In the genomic region with DNA sequence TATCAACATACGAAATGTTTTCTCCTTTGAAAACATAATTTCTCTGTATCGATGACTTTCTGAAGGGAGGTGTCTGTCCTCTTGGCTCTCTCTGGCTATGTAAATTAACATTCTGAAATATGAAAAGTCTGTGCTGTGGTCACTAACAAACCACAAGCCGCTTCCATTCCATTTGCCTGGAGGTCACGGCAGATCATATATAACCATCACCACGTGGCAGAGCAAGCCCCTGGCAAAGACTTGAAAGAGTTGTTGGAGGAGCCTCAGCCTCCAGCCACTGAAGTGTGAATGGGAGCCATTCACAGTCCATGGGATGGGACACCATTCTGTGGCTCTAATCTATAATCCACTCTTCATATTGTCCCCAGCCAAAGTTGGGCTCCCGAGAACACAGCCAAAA, we compare ENCODE assay signal across 21 cellular contexts. TPM values are rescaled to one million over a fixed set of nuclear protein-coding genes. Genes with fewer than 3 reads are reported as not detected.
DNase-seq lines count a peak whose midpoint lies in the region; ATAC-seq and TF ChIP-seq lines count a peak whose summit lies in the region.
"Had no signal": no experiment of that assay in that cellular context is flagged by ENCODE, and none has a peak within 500 bp of the region (broad histone marks: within the 10 kb centered on the region; RNA-seq: fewer than 3 reads in every experiment).

No MANE protein-coding gene starts in this region.

- CTCF ChIA-PET in naive thymus-derived CD4-positive, alpha-beta T cell (lab: Charles Lee) = no interaction called here

- H3K27me3 Mint-ChIP-seq in natural killer cell (ENCODE audit: low read depth in 2 of 2) (no peaks in the 10 kb centered on the region), immature natural killer cell (ENCODE audit: low read depth in 3 of 3) (peaks cover 0 to 1% (median 0%) of the 10 kb centered on the region in 3 donors)
- no peaks in the 10 kb centered on the region for H3K27me3 Mint-ChIP-seq in natural killer cell treated with Interleukin-12 subunit alpha and Interleukin-12 subunit beta and Interleukin-15 and Interleukin-18, amount 100 ng/mL, for 72 hours
- H3K27me3 Mint-ChIP-seq in naive thymus-derived CD4-positive, alpha-beta T cell = no peaks in the 10 kb centered on the region
- H3K27me3 Mint-ChIP-seq: CD4-positive, alpha-beta T cell had no signal

- no peak overlapping the region for H3K4me3 ChIP-seq in naive thymus-derived CD4-positive, alpha-beta T cell (ENCODE audit: low read length)
- H3K4me3 ChIP-seq: GM23338 had no signal

- no peaks in the 10 kb centered on the region for H3K36me3 Mint-ChIP-seq in natural killer cell
- no peaks in the 10 kb centered on the region for H3K36me3 Mint-ChIP-seq in natural killer cell treated with Interleukin-12 subunit alpha and Interleukin-12 subunit beta and Interleukin-15 and Interleukin-18, amount 100 ng/mL, for 72 hours
- peaks cover 19 to 39% (median 33%) of the 10 kb centered on the region in 3 donors for H3K36me3 Mint-ChIP-seq in immature natural killer cell
- peaks cover 29 to 48% (median 44%) of the 10 kb centered on the region in 5 donors for H3K36me3 Mint-ChIP-seq in naive thymus-derived CD4-positive, alpha-beta T cell

- intact Hi-C loops in natural killer cell (cut with micrococcal nuclease) = no loop called here
- intact Hi-C loops in naive thymus-derived CD4-positive, alpha-beta T cell (cut with micrococcal nuclease) = no loop called here

- H3K27ac Mint-ChIP-seq in natural killer cell (peak overlapping the region; percentile 11 to 50), immature natural killer cell (peak overlapping the region in 4 of 6 donors; percentile 1 to 41 (median 37))
- peak overlapping the region in 1 of 2 donors; percentile 33 for H3K27ac Mint-ChIP-seq in natural killer cell treated with Interleukin-12 subunit alpha and Interleukin-12 subunit beta and Interleukin-15 and Interleukin-18, amount 100 ng/mL, for 72 hours
- H3K27ac Mint-ChIP-seq in naive thymus-derived CD4-positive, alpha-beta T cell = peak overlapping the region in 1 of 9 donors; percentile 65
- H3K27ac Mint-ChIP-seq: CD4-positive, alpha-beta T cell; GM23338 had no signal

- in situ Hi-C loops in SK-MEL-5 (cut with HindIII; ENCODE audit: low pct_unique_long_range_greater_than_20kb, low sequenced_read_pairs) = no loop called here

- H3K4me1 ChIP-seq in naive thymus-derived CD4-positive, alpha-beta T cell (ENCODE audit: control insufficient read depth in 2 of 2, insufficient read depth in 2 of 2, low read length in 2 of 2) = no peaks in the 10 kb centered on the region
- H3K4me1 ChIP-seq: BE2C had no signal

- POLR2A ChIA-PET in naive thymus-derived CD4-positive, alpha-beta T cell (lab: Charles Lee) = no interaction called here

- no peak for TF ChIP-seq CTCF in natural killer cell (IDR thresholded peaks at IDR 0.05)

- H3K9me3 Mint-ChIP-seq in natural killer cell (no peaks in the 10 kb centered on the region), immature natural killer cell (no peaks in the 10 kb centered on the region)
- H3K9me3 Mint-ChIP-seq in natural killer cell treated with Interleukin-12 subunit alpha and Interleukin-12 subunit beta and Interleukin-15 and Interleukin-18, amount 100 ng/mL, for 72 hours = no peaks in the 10 kb centered on the region
- peaks cover 0 to 1% (median 0%) of the 10 kb centered on the region in 11 donors for H3K9me3 Mint-ChIP-seq in naive thymus-derived CD4-positive, alpha-beta T cell
- H3K9me3 Mint-ChIP-seq: CD4-positive, alpha-beta T cell; GM23338 had no signal

- no peaks in the 10 kb centered on the region for H3K9me3 ChIP-seq in naive thymus-derived CD4-positive, alpha-beta T cell (ENCODE audit: control insufficient read depth in 2 of 3, low read length in 3 of 3)
- H3K9me3 ChIP-seq: BE2C had no signal

- H3K27me3 ChIP-seq in naive thymus-derived CD4-positive, alpha-beta T cell (ENCODE audit: control insufficient read depth in 2 of 2, insufficient read depth in 2 of 2, low read length in 2 of 2) = no peaks in the 10 kb centered on the region
- H3K27me3 ChIP-seq: BE2C had no signal

- H3K27ac ChIP-seq in naive thymus-derived CD4-positive, alpha-beta T cell (ENCODE audit: low read depth, low read length) = no peak overlapping the region

- ATAC-seq in natural killer cell = no peak
- no peak for ATAC-seq in natural killer cell treated with Interleukin-12 subunit alpha and Interleukin-12 subunit beta and Interleukin-15 and Interleukin-18, amount 100 ng/mL, for 72 hours
- no peak for ATAC-seq in naive thymus-derived CD4-positive, alpha-beta T cell
- ATAC-seq: GM23338 had no signal

- H3K36me3 ChIP-seq in naive thymus-derived CD4-positive, alpha-beta T cell (ENCODE audit: control insufficient read depth in 2 of 3, insufficient read depth in 3 of 3, low read length in 3 of 3) = peaks cover 0 to 10% (median 5%) of the 10 kb centered on the region in 3 experiments
- H3K36me3 ChIP-seq: BE2C had no signal

- DNase-seq in natural killer cell (no peak), SK-MEL-5 (ENCODE audit: low read depth, low spot score) (peak; percentile 57), immature natural killer cell (no peak), activated gamma-delta T cell treated with Interleukin-2 at 50 U/mL for 16 hours (no peak), NCI-H446 treated with DMSO at 0.1 percent for 48 hours (lab: John Stamatoyannopoulos, UW) (no peak), DMS53 treated with DMSO at 0.1 percent for 48 hours (lab: John Stamatoyannopoulos, UW; ENCODE audit: unreplicated experiment) (no peak)
- DNase-seq in natural killer cell treated with Interleukin-12 subunit alpha and Interleukin-12 subunit beta and Interleukin-15 and Interleukin-18, amount 100 ng/mL, for 72 hours (ENCODE audit: low spot score) = no peak
- DNase-seq in naive thymus-derived CD4-positive, alpha-beta T cell = no peak
- DNase-seq: 8988T; BE2C; CD4-positive, alpha-beta T cell; DMS153; EL; HCEC 1CT; MM.1S; NCI-H1105; NCI-H2081; NCI-H510A; NCI-H748 treated with DMSO at 0.1 percent for 48 hours; SHP77 treated with DMSO at 0.1 percent for 48 hours had no signal

- H3K4me3 Mint-ChIP-seq in natural killer cell (no peak overlapping the region), immature natural killer cell (no peak overlapping the region)
- no peak overlapping the region for H3K4me3 Mint-ChIP-seq in natural killer cell treated with Interleukin-12 subunit alpha and Interleukin-12 subunit beta and Interleukin-15 and Interleukin-18, amount 100 ng/mL, for 72 hours
- H3K4me3 Mint-ChIP-seq in naive thymus-derived CD4-positive, alpha-beta T cell = no peak overlapping the region
- H3K4me3 Mint-ChIP-seq: CD4-positive, alpha-beta T cell; GM23338 had no signal

- H3K4me1 Mint-ChIP-seq in natural killer cell = peaks cover 19 to 33% of the 10 kb centered on the region in 2 donors
- H3K4me1 Mint-ChIP-seq in natural killer cell treated with Interleukin-12 subunit alpha and Interleukin-12 subunit beta and Interleukin-15 and Interleukin-18, amount 100 ng/mL, for 72 hours (ENCODE audit: low read depth in 2 of 2) = peaks cover 20 to 29% of the 10 kb centered on the region in 2 donors
- peaks cover 26 to 39% of the 10 kb centered on the region in 2 donors for H3K4me1 Mint-ChIP-seq in immature natural killer cell
- H3K4me1 Mint-ChIP-seq in naive thymus-derived CD4-positive, alpha-beta T cell = peaks cover 8 to 22% (median 16%) of the 10 kb centered on the region in 7 donors
- H3K4me1 Mint-ChIP-seq: GM23338 had no signal

RNA-seq across cellular contexts. Expression of gene CDKL1, which starts 39.6 kb away (rescaled TPM):
- 10 to 100 TPM; 12.4 to 16.7 (median 15.4) TPM for total RNA-seq in natural killer cell
- total RNA-seq in natural killer cell treated with Interleukin-12 subunit alpha and Interleukin-12 subunit beta and Interleukin-15 and Interleukin-18, amount 100 ng/mL, for 72 hours = 1 to 10 TPM; 2.3 to 7.3 TPM
- total RNA-seq in SK-MEL-5 (2014; rRNA removed; shearing (Covaris generic)) = 3.6 and 89.0 TPM in 2 replicates
- 1.3 and 1.7 TPM in 2 replicates for polyA plus RNA-seq in SK-MEL-5 (2015; cell fraction: cytosol; rRNA removed)
- polyA plus RNA-seq in SK-MEL-5 (2015; cell fraction: nucleus; rRNA removed) = 1.1 and 7.5 TPM in 2 replicates
- 1 to 10 TPM; 3.6 to 9.9 (median 5.4) TPM for polyA plus RNA-seq in immature natural killer cell
- 10 to 100 TPM in 1 of 5 experiments, 1 to 10 TPM in 4; 2.6 to 14.8 (median 4.9) TPM for total RNA-seq in naive thymus-derived CD4-positive, alpha-beta T cell
- 1 to 10 TPM; 2.0 to 7.1 TPM for polyA plus RNA-seq in naive thymus-derived CD4-positive, alpha-beta T cell

RNA-seq across cellular contexts. Expression of gene DMAC2L, which starts 45.0 kb away (rescaled TPM):
- total RNA-seq in natural killer cell = 10 to 100 TPM; 24.7 to 28.7 (median 25.0) TPM
- 10 to 100 TPM; 14.9 to 16.6 TPM for total RNA-seq in natural killer cell treated with Interleukin-12 subunit alpha and Interleukin-12 subunit beta and Interleukin-15 and Interleukin-18, amount 100 ng/mL, for 72 hours
- 13.0 and 14.2 TPM in 2 replicates for total RNA-seq in SK-MEL-5 (2014; rRNA removed; shearing (Covaris generic))
- polyA plus RNA-seq in SK-MEL-5 (2015; cell fraction: cytosol; rRNA removed) = 15.6 and 22.9 TPM in 2 replicates
- 16.7 and 24.1 TPM in 2 replicates for polyA plus RNA-seq in SK-MEL-5 (2015; cell fraction: nucleus; rRNA removed)
- 10 to 100 TPM; 13.6 to 20.9 (median 20.0) TPM for polyA plus RNA-seq in immature natural killer cell
- total RNA-seq in naive thymus-derived CD4-positive, alpha-beta T cell = 10 to 100 TPM; 15.5 to 21.2 (median 16.7) TPM
- polyA plus RNA-seq in naive thymus-derived CD4-positive, alpha-beta T cell = 10 to 100 TPM; 13.1 to 27.5 TPM

RNA-seq across cellular contexts. Expression of gene L2HGDH, which starts 45.1 kb away (rescaled TPM):
- total RNA-seq in natural killer cell = 1 to 10 TPM; 4.2 to 5.6 (median 5.4) TPM
- total RNA-seq in natural killer cell treated with Interleukin-12 subunit alpha and Interleukin-12 subunit beta and Interleukin-15 and Interleukin-18, amount 100 ng/mL, for 72 hours = 10 to 100 TPM; 14.2 to 15.4 TPM
- total RNA-seq in SK-MEL-5 (2014; rRNA removed; shearing (Covaris generic)) = 6.4 and 8.5 TPM in 2 replicates
- 8.7 and 10.1 TPM in 2 replicates for polyA plus RNA-seq in SK-MEL-5 (2015; cell fraction: cytosol; rRNA removed)
- 5.5 and 6.5 TPM in 2 replicates for polyA plus RNA-seq in SK-MEL-5 (2015; cell fraction: nucleus; rRNA removed)
- 1 to 10 TPM; 2.4 to 6.4 (median 3.5) TPM for polyA plus RNA-seq in immature natural killer cell
- total RNA-seq in naive thymus-derived CD4-positive, alpha-beta T cell = 10 to 100 TPM in 1 of 5 experiments, 1 to 10 TPM in 4; 3.7 to 10.1 (median 4.8) TPM
- 1 to 10 TPM; 3.0 to 5.3 TPM for polyA plus RNA-seq in naive thymus-derived CD4-positive, alpha-beta T cell
